Comparison of ENCODE assay signal across 12 cellular contexts in the genomic region with DNA sequence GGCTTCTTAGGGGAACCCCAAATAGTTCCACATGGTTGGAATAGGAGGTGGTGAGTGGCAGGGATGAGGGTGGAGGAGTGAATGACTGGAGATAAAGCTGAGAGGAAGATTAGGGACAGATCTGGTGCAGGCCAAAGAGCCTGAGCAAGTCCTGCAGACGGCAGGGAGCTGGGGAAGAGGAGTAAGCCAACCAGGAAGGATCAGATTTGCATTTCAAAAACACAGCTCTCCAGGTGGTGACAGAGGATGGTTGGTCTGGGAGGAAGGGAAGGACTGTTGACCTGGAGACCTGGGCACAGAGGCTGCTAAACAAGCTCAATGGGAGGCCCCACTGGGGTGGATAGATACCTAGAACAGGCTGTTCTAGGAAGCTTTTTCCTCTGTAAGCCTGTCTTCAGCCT. TPM values are rescaled to one million over a fixed set of nuclear protein-coding genes. Genes with fewer than 3 reads are reported as not detected.
A peak's percentile ranks its signal among the peaks of the same experiment; 100 is the strongest.
DNase-seq lines count a peak whose midpoint lies in the region; ATAC-seq and TF ChIP-seq lines count a peak whose summit lies in the region.
"Had no signal": no experiment of that assay in that cellular context is flagged by ENCODE, and none has a peak within 500 bp of the region (broad histone marks: within the 10 kb centered on the region; RNA-seq: fewer than 3 reads in every experiment).

No MANE protein-coding gene starts in this region.

- no peak for ATAC-seq in HG03432 (IDR thresholded peaks at IDR 0.05; ENCODE audit: unreplicated experiment)
- ATAC-seq: activated T-cell treated with anti-CD3 and anti-CD28 coated beads, Interleukin-2, amount 50 U/mL, for 72 hours had no signal

- H2AFZ ChIP-seq in mesenchymal stem cell (ENCODE audit: low read depth, low read length) = no peak overlapping the region

- no peak for TF ChIP-seq POLR2A in breast epithelium (IDR thresholded peaks at IDR 0.05)

- no peak overlapping the region for H3K4ac ChIP-seq in mesenchymal stem cell (ENCODE audit: low read depth in 1 of 2, low read length in 2 of 2)

- no peaks in the 10 kb centered on the region for H3K9me3 Mint-ChIP-seq in IgD-negative memory B cell
- no peaks in the 10 kb centered on the region for H3K9me3 Mint-ChIP-seq in mesothelial cell of epicardium
- peaks cover 0 to 2% (median 0%) of the 10 kb centered on the region in 8 donors for H3K9me3 Mint-ChIP-seq in CD4-positive, alpha-beta memory T cell
- H3K9me3 Mint-ChIP-seq: activated T-cell treated with anti-CD3 and anti-CD28 coated beads, Interleukin-2, amount 50 U/mL, for 72 hours had no signal

- POLR2A ChIA-PET in CD4-positive, alpha-beta memory T cell (lab: Charles Lee; ENCODE audit: partially characterized antibody) = no interaction called here

- H2BK120ac ChIP-seq in mesenchymal stem cell (ENCODE audit: low read depth, low read length) = no peak overlapping the region

- no peak overlapping the region for H2AK5ac ChIP-seq in mesenchymal stem cell (ENCODE audit: low read length, severe bottlenecking)

- H3K14ac ChIP-seq in mesenchymal stem cell (ENCODE audit: low read length in 2 of 2) = no peak overlapping the region

- H3K4me1 ChIP-seq in breast epithelium (peaks cover 0 to 21% of the 10 kb centered on the region in 2 donors), mesenchymal stem cell (ENCODE audit: control insufficient read depth, insufficient read depth, low read depth, low read length) (peaks cover 21% of the 10 kb centered on the region)
- H3K4me1 ChIP-seq in CD4-positive, alpha-beta memory T cell (ENCODE audit: insufficient read depth, low read length) = peaks cover 12% of the 10 kb centered on the region

- H3K4me2 ChIP-seq in mesenchymal stem cell (ENCODE audit: low read length, poor library complexity, severe bottlenecking) = no peak overlapping the region

- DNase-seq in breast epithelium (ENCODE audit: low spot score in 2 of 2) (no peak), mesothelial cell of epicardium (ENCODE audit: low spot score in 2 of 2, unreplicated experiment in 2 of 2) (no peak), Kasumi-1 (lab: John Stamatoyannopoulos, UW) (no peak), mesenchymal stem cell (no peak)
- DNase-seq in CD4-positive, alpha-beta memory T cell = no peak
- DNase-seq: activated T-cell treated with anti-CD3 and anti-CD28 coated beads, Interleukin-2, amount 50 U/mL, for 72 hours; CD4-positive, CD25-positive, alpha-beta regulatory T cell; NCI-H2171 had no signal

- no peaks in the 10 kb centered on the region for H3K9me3 ChIP-seq in breast epithelium
- H3K9me3 ChIP-seq in CD4-positive, alpha-beta memory T cell (ENCODE audit: control insufficient read depth in 1 of 2, low read length in 2 of 2) = no peaks in the 10 kb centered on the region
- no peaks in the 10 kb centered on the region for H3K9me3 ChIP-seq in mesenchymal stem cell (ENCODE audit: control insufficient read depth, low read length)

- H3K4me3 ChIP-seq in breast epithelium (no peak overlapping the region), mesenchymal stem cell (ENCODE audit: insufficient read depth in 1 of 2, low read depth in 1 of 2, low read length in 2 of 2) (no peak overlapping the region)
- no peak overlapping the region for H3K4me3 ChIP-seq in CD4-positive, alpha-beta memory T cell (ENCODE audit: low read length in 2 of 2)

- H3K27me3 ChIP-seq in breast epithelium (no peaks in the 10 kb centered on the region), mesenchymal stem cell (ENCODE audit: control insufficient read depth in 1 of 2, insufficient read depth in 1 of 2, low read length in 2 of 2) (peaks cover 0 to 4% of the 10 kb centered on the region in 2 experiments)
- peaks cover 3% of the 10 kb centered on the region for H3K27me3 ChIP-seq in CD4-positive, alpha-beta memory T cell (ENCODE audit: insufficient read depth, low read length)

- H2BK15ac ChIP-seq in mesenchymal stem cell (ENCODE audit: low read depth, poor library complexity, severe bottlenecking) = no peak overlapping the region

- intact Hi-C loops in breast epithelium (cut with DNase I; ENCODE audit: low total_unique reads) = no loop called here
- intact Hi-C loops in CD4-positive, alpha-beta memory T cell (cut with micrococcal nuclease) = no loop called here

- H3K9ac ChIP-seq in mesenchymal stem cell (ENCODE audit: low read length) = no peak overlapping the region

- H3K79me1 ChIP-seq in mesenchymal stem cell (replicated peaks; ENCODE audit: low read length, poor library complexity, severe bottlenecking) = no peaks in the 10 kb centered on the region

- no peak overlapping the region for H3K18ac ChIP-seq in mesenchymal stem cell (ENCODE audit: low read depth in 1 of 2, low read length in 2 of 2)

- no peak overlapping the region for H4K91ac ChIP-seq in mesenchymal stem cell (ENCODE audit: low read length)

- no peak overlapping the region for H2BK12ac ChIP-seq in mesenchymal stem cell (ENCODE audit: low read length in 2 of 2)

- no peaks in the 10 kb centered on the region for H3K36me3 ChIP-seq in breast epithelium
- H3K36me3 ChIP-seq in CD4-positive, alpha-beta memory T cell (ENCODE audit: insufficient read depth, low read length) = no peaks in the 10 kb centered on the region
- no peaks in the 10 kb centered on the region for H3K36me3 ChIP-seq in mesenchymal stem cell (ENCODE audit: control insufficient read depth in 1 of 2, insufficient read depth in 2 of 2, low read depth in 1 of 2, low read length in 2 of 2)

- H3K4me3 Mint-ChIP-seq in IgD-negative memory B cell (peak overlapping the region in 2 of 4 donors; percentile 34 to 58), mesothelial cell of epicardium (no peak overlapping the region)
- no peak overlapping the region for H3K4me3 Mint-ChIP-seq in CD4-positive, alpha-beta memory T cell
- H3K4me3 Mint-ChIP-seq: activated T-cell treated with anti-CD3 and anti-CD28 coated beads, Interleukin-2, amount 50 U/mL, for 72 hours; CD4-positive, CD25-positive, alpha-beta regulatory T cell had no signal

- no peak overlapping the region for H4K8ac ChIP-seq in mesenchymal stem cell (ENCODE audit: low read length)

- H3K23ac ChIP-seq in mesenchymal stem cell (ENCODE audit: low read length in 2 of 2) = no peak overlapping the region

- 50% methylated on average over 1 of the region's 1 CpG for WGBS in mesenchymal stem cell

- peak overlapping the region; percentile 13 to 65 (median 29) for H3K27ac Mint-ChIP-seq in IgD-negative memory B cell
- peak overlapping the region; percentile 63 for H3K27ac Mint-ChIP-seq in mesothelial cell of epicardium
- no peak overlapping the region for H3K27ac Mint-ChIP-seq in CD4-positive, alpha-beta memory T cell
- H3K27ac Mint-ChIP-seq: activated T-cell treated with anti-CD3 and anti-CD28 coated beads, Interleukin-2, amount 50 U/mL, for 72 hours; CD4-positive, CD25-positive, alpha-beta regulatory T cell had no signal

- H2BK5ac ChIP-seq in mesenchymal stem cell (ENCODE audit: low read depth, low read length, poor library complexity, severe bottlenecking) = no peak overlapping the region

- CTCF ChIA-PET in CD4-positive, alpha-beta memory T cell (lab: Charles Lee; ENCODE audit: partially characterized antibody) = interaction anchor here (0.5 to 0.9 kb wide), 2 partner anchors 106 to 1725 kb away, joined by 3 to 4 read pairs; no protein-coding TSS in a partner anchor

- no peak for TF ChIP-seq CTCF in C4-2B (conservative IDR thresholded peaks at IDR 0.05)
- no peak for TF ChIP-seq CTCF in breast epithelium (IDR thresholded peaks at IDR 0.05)
- no peak for TF ChIP-seq CTCF in mesothelial cell of epicardium (IDR thresholded peaks at IDR 0.05; ENCODE audit: unreplicated experiment)

- H3K4me1 Mint-ChIP-seq in IgD-negative memory B cell (peaks cover 20 to 23% (median 22%) of the 10 kb centered on the region in 3 donors), mesothelial cell of epicardium (peaks cover 24% of the 10 kb centered on the region)
- peaks cover 5 to 14% (median 8%) of the 10 kb centered on the region in 4 donors for H3K4me1 Mint-ChIP-seq in CD4-positive, alpha-beta memory T cell

- H3K27ac ChIP-seq in C4-2B (peak overlapping the region; percentile 24), breast epithelium (peak overlapping the region; percentile 69 to 88), mesenchymal stem cell (ENCODE audit: low read length, poor library complexity, severe bottlenecking) (no peak overlapping the region)
- no peak overlapping the region for H3K27ac ChIP-seq in CD4-positive, alpha-beta memory T cell (ENCODE audit: low read depth, low read length)

- H3K36me3 Mint-ChIP-seq in IgD-negative memory B cell (no peaks in the 10 kb centered on the region), mesothelial cell of epicardium (no peaks in the 10 kb centered on the region)
- H3K36me3 Mint-ChIP-seq in CD4-positive, alpha-beta memory T cell = peaks cover 3 to 4% of the 10 kb centered on the region in 2 donors
- H3K36me3 Mint-ChIP-seq: CD4-positive, CD25-positive, alpha-beta regulatory T cell had no signal

- peaks cover 9% of the 10 kb centered on the region for H3K27me3 Mint-ChIP-seq in IgD-negative memory B cell
- peaks cover 7% of the 10 kb centered on the region for H3K27me3 Mint-ChIP-seq in mesothelial cell of epicardium (ENCODE audit: low read depth)
- H3K27me3 Mint-ChIP-seq in CD4-positive, alpha-beta memory T cell = peaks cover 11 to 12% of the 10 kb centered on the region in 2 donors

RNA-seq across cellular contexts. Expression of a gene that starts 56.8 kb away (rescaled TPM):
- 0.83 TPM for polyA plus RNA-seq in IgD-negative memory B cell
- total RNA-seq in breast epithelium (10 to 100 TPM; 37.0 to 66.4 (median 43.7) TPM), mesothelial cell of epicardium (42.8 to 44.3 TPM (median 43.1 TPM) in 3 replicates)
- total RNA-seq in CD4-positive, alpha-beta memory T cell = under 1 TPM; 0.17 to 0.30 TPM
- polyA plus RNA-seq in CD4-positive, alpha-beta memory T cell = not detected
- polyA plus RNA-seq in mesenchymal stem cell (2013, experiment 1 of 2) = 32.1 TPM
- 33.0 TPM for polyA plus RNA-seq in mesenchymal stem cell (2013, experiment 2 of 2)
- total RNA-seq: T-helper 2 cell treated with Interferon-gamma antibody and Interleukin-4, amounts not matched to agents 100 ng/mL and 5 ng/mL, for 36 hours had no signal
- polyA plus RNA-seq: CD4-positive, CD25-positive, alpha-beta regulatory T cell had no signal

Comparison
In these comparisons a context has a peak if more than half of its experiments do, and no peak if none do; other contexts are left out.
1. H3K27ac ChIP-seq: peak in C4-2B (single experiment) and breast epithelium (2 of 2); none in CD4-positive, alpha-beta memory T cell (single experiment) and mesenchymal stem cell (single experiment).
2. H3K27ac Mint-ChIP-seq: peak in IgD-negative memory B cell (3 of 3) and mesothelial cell of epicardium (single experiment); none in CD4-positive, alpha-beta memory T cell (0 of 7).
3. RNA of a gene that starts 56.8 kb away (total RNA-seq): 37.0 to 66.4 TPM in breast epithelium and 42.8 to 44.3 TPM in mesothelial cell of epicardium; 0.17 to 0.30 TPM in CD4-positive, alpha-beta memory T cell; every median in the first group is over 10 times any median in the second.